20 cellular contexts compared by ENCODE assay signal in genomic region chr2:131646669-131647297, GRCh38.
A peak's percentile ranks its signal among the peaks of the same experiment; 100 is the strongest.
DNase-seq lines count a peak whose midpoint lies in the region; ATAC-seq and TF ChIP-seq lines count a peak whose summit lies in the region.
"Had no signal": no experiment of that assay in that cellular context is flagged by ENCODE, and none has a peak within 500 bp of the region (broad histone marks: within the 10 kb centered on the region; RNA-seq: fewer than 3 reads in every experiment).

No MANE protein-coding gene starts in this region.

- no peak for ATAC-seq in psoas muscle
- no peak for ATAC-seq in HG02798 (IDR thresholded peaks at IDR 0.05; ENCODE audit: poor library complexity, unreplicated experiment)
- ATAC-seq: naive thymus-derived CD8-positive, alpha-beta T cell had no signal

- H3K9me2 ChIP-seq in OCI-LY7 (ENCODE audit: insufficient read depth, low read length), result no peaks in the 10 kb centered on the region

- peaks cover 5% of the 10 kb centered on the region; the same call in 1 of the 2 replicates for H3K27me3 ChIP-seq in BJ (ENCODE audit: control insufficient read depth, insufficient read depth, low read length)
- peaks cover 0 to 31% (median 0%) of the 10 kb centered on the region in 4 donors for H3K27me3 ChIP-seq in esophagus squamous epithelium
- H3K27me3 ChIP-seq in psoas muscle (ENCODE audit: insufficient read depth in 3 of 3, low read length in 2 of 3), result peaks cover 0 to 16% (median 2%) of the 10 kb centered on the region in 3 donors
- H3K27me3 ChIP-seq: BLaER1 treated with 17β-estradiol and CSF1 and Interleukin-3, amounts not matched to agents 10 nM and 100 nM had no signal

- H3K4me3 ChIP-seq in BJ (ENCODE audit: low read depth, low read length), result peak overlapping the region; percentile 32
- peak overlapping the region; percentile 39 for H3K4me3 ChIP-seq in WI38 (ENCODE audit: low read depth, low read length)
- peak overlapping the region in 3 of 4 donors; percentile 18 to 22 (median 21) for H3K4me3 ChIP-seq in esophagus squamous epithelium
- peak overlapping the region; percentile 38 for H3K4me3 ChIP-seq in psoas muscle
- H3K4me3 ChIP-seq in OCI-LY7 (ENCODE audit: low read depth, low read length, poor library complexity, severe bottlenecking), result no peak overlapping the region
- H3K4me3 ChIP-seq: BLaER1 treated with 17β-estradiol and CSF1 and Interleukin-3, amounts not matched to agents 10 nM and 100 nM; transverse colon had no signal

- no TSS peak for BruUV-seq in OCI-LY7 (replicated peaks; lab: Mats Ljungman, UMichigan)

- no peak for TF ChIP-seq CTCF in BJ (IDR thresholded peaks at IDR 0.05; ENCODE audit: insufficient read depth, low read depth, low read length)
- no peak for TF ChIP-seq CTCF in WI38 (IDR thresholded peaks at IDR 0.05; ENCODE audit: low read depth, low read length)
- TF ChIP-seq CTCF in esophagus squamous epithelium (IDR thresholded peaks at IDR 0.05), result no peak
- TF ChIP-seq CTCF in psoas muscle (IDR thresholded peaks at IDR 0.05), result no peak
- TF ChIP-seq CTCF in OCI-LY7 (conservative IDR thresholded peaks at IDR 0.05; ENCODE audit: low read length), result no peak

- H4K20me1 ChIP-seq in OCI-LY7 (ENCODE audit: insufficient read depth, low read length), result no peaks in the 10 kb centered on the region
- H4K20me1 ChIP-seq: BLaER1 treated with 17β-estradiol and CSF1 and Interleukin-3, amounts not matched to agents 10 nM and 100 nM had no signal

- CTCF ChIA-PET in BJ (lab: Yijun Ruan, JAX), result interaction anchor here (1.0 kb wide), 1 partner anchor 10 kb away, joined by 3 read pairs; no protein-coding TSS in a partner anchor
- CTCF ChIA-PET in OCI-LY7 (lab: Charles Lee; ENCODE audit: unreplicated experiment), result no interaction called here

- POLR2A ChIA-PET in BJ (lab: Charles Lee), result no interaction called here
- POLR2A ChIA-PET in OCI-LY7 (lab: Charles Lee), result no interaction called here

- 36 to 49% methylated on average over 20 to 21 of the region's 47 CpGs for WGBS in esophagus squamous epithelium, 2 donors
- WGBS in psoas muscle, 3 donors, result 25 to 58% (median 31%) methylated on average over 46 to 47 of the region's 47 CpGs

- H3K4me1 ChIP-seq in esophagus squamous epithelium (peaks cover 0 to 5% (median 0%) of the 10 kb centered on the region in 3 donors), psoas muscle (no peaks in the 10 kb centered on the region), OCI-LY7 (ENCODE audit: insufficient read depth, low read length, poor library complexity, severe bottlenecking) (peaks cover 3% of the 10 kb centered on the region)
- H3K4me1 ChIP-seq: transverse colon had no signal

- TF ChIP-seq POLR2A in esophagus squamous epithelium (IDR thresholded peaks at IDR 0.05), result no peak

- intact Hi-C loops in esophagus squamous epithelium (cut with DNase I) (no loop called here), psoas muscle (cut with DNase I) (no loop called here), OCI-LY7 (cut with micrococcal nuclease; ENCODE audit: unreplicated experiment) (no loop called here)

- H3K4me2 ChIP-seq in OCI-LY7 (ENCODE audit: low read length), result no peak overlapping the region
- H3K4me2 ChIP-seq: BLaER1 treated with 17β-estradiol and CSF1 and Interleukin-3, amounts not matched to agents 10 nM and 100 nM had no signal

- H3K27ac ChIP-seq in esophagus squamous epithelium, result no peak overlapping the region
- H3K27ac ChIP-seq in psoas muscle, result no peak overlapping the region
- no peak overlapping the region for H3K27ac ChIP-seq in OCI-LY7 (ENCODE audit: low read depth, low read length, poor library complexity, severe bottlenecking)
- H3K27ac ChIP-seq: BLaER1 treated with 17β-estradiol and CSF1 and Interleukin-3, amounts not matched to agents 10 nM and 100 nM; transverse colon; VCaP had no signal

- DNase-seq in BJ (ENCODE audit: low read depth) (no peak), esophagus squamous epithelium (lab: John Stamatoyannopoulos, UW) (no peak), psoas muscle (no peak), OCI-LY7 (ENCODE audit: low spot score) (no peak), mucosa of gallbladder (ENCODE audit: low spot score) (no peak), iPS-NIHi11 (ENCODE audit: low spot score) (no peak)
- DNase-seq: activated naive CD4-positive, alpha-beta T cell; DND-41; glutamatergic neuron; GOT3; kidney glomerular epithelial cell; naive thymus-derived CD8-positive, alpha-beta T cell; NCI-H2081 treated with DMSO at 0.1 percent for 48 hours; NCI-H526 treated with DMSO at 0.1 percent for 48 hours; stimulated activated CD4-positive, alpha-beta T cell treated with anti-CD3 and anti-CD28 coated beads, Interleukin-4, amount 100 ng/mL, for 1 hour; transverse colon had no signal

- H2AFZ ChIP-seq in OCI-LY7 (ENCODE audit: low read length), result no peak overlapping the region

- H3K79me2 ChIP-seq in OCI-LY7 (ENCODE audit: insufficient read depth, low read depth, low read length), result no peaks in the 10 kb centered on the region

- H3K9me3 ChIP-seq in esophagus squamous epithelium (no peaks in the 10 kb centered on the region), psoas muscle (no peaks in the 10 kb centered on the region), OCI-LY7 (ENCODE audit: low read length) (no peaks in the 10 kb centered on the region)
- H3K9me3 ChIP-seq: transverse colon had no signal

- no peaks in the 10 kb centered on the region for H3K36me3 ChIP-seq in BJ (ENCODE audit: control insufficient read depth, insufficient read depth, low read length)
- H3K36me3 ChIP-seq in esophagus squamous epithelium, result no peaks in the 10 kb centered on the region
- H3K36me3 ChIP-seq in psoas muscle (ENCODE audit: insufficient read depth in 1 of 2, low read depth in 1 of 2), result no peaks in the 10 kb centered on the region
- H3K36me3 ChIP-seq in OCI-LY7 (ENCODE audit: insufficient read depth, low read length), result no peaks in the 10 kb centered on the region
- H3K36me3 ChIP-seq: BLaER1 treated with 17β-estradiol and CSF1 and Interleukin-3, amounts not matched to agents 10 nM and 100 nM; transverse colon had no signal
